ENCODE assay signal across 10 cellular contexts in the genomic region with DNA sequence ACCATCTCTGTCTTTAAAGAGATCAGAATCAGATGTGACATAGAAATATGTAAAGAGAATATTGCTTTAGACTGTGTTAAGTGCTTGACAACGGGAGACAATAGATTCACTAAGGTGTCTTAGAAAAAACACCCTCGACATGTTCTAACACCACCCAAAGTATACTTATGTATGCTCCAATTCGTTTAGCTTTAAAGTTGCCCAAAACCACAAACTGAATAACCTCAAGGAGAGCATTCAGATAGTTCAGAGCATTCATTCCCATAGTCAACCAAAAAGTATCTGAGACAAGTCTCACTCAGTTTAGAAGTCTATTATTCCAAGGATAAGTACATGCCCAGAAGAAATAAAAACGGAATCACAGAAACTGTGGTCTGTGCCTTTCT.
DNase-seq lines count a peak whose midpoint lies in the region; ATAC-seq and TF ChIP-seq lines count a peak whose summit lies in the region.
"Had no signal": no experiment of that assay in that cellular context is flagged by ENCODE, and none has a peak within 500 bp of the region (broad histone marks: within the 10 kb centered on the region; RNA-seq: fewer than 3 reads in every experiment).

No MANE protein-coding gene starts in this region.

- no peak overlapping the region for H3K4me2 ChIP-seq in hepatocyte

- peaks cover 23% of the 10 kb centered on the region for H3K4me1 ChIP-seq in ACC112 (ENCODE audit: control insufficient read depth, insufficient read depth, low read length, unreplicated experiment)
- peaks cover 15% of the 10 kb centered on the region for H3K4me1 ChIP-seq in hepatocyte (ENCODE audit: insufficient read depth)
- no peaks in the 10 kb centered on the region for H3K4me1 ChIP-seq in psoas muscle

- intact Hi-C loops in psoas muscle (cut with DNase I) = no loop called here

- H3K27me3 ChIP-seq in ACC112 (ENCODE audit: insufficient read depth, low read length) (no peaks in the 10 kb centered on the region), hepatocyte (no peaks in the 10 kb centered on the region), psoas muscle (ENCODE audit: insufficient read depth in 3 of 3, low read length in 2 of 3) (no peaks in the 10 kb centered on the region)
- H3K27me3 ChIP-seq: tibial artery had no signal

- H3K27ac ChIP-seq in ACC112 (ENCODE audit: low read depth, low read length) = peak overlapping the region; percentile 81
- peak overlapping the region; percentile 95 for H3K27ac ChIP-seq in SK-N-MC
- peak overlapping the region; percentile 73 for H3K27ac ChIP-seq in hepatocyte
- no peak overlapping the region for H3K27ac ChIP-seq in psoas muscle
- H3K27ac ChIP-seq: tibial artery had no signal

- H3K9me3 ChIP-seq in SK-N-MC (ENCODE audit: low read depth, low read length) = no peaks in the 10 kb centered on the region
- no peaks in the 10 kb centered on the region for H3K9me3 ChIP-seq in hepatocyte (ENCODE audit: low read depth)
- H3K9me3 ChIP-seq in psoas muscle = no peaks in the 10 kb centered on the region
- H3K9me3 ChIP-seq: tibial artery had no signal

- H4K20me1 ChIP-seq in hepatocyte (ENCODE audit: insufficient read depth, poor library complexity, severe bottlenecking) = no peaks in the 10 kb centered on the region

- WGBS in hepatocyte (ENCODE audit: low lambda C conversion rate, missing lambda C conversion rate) = 46% methylated on average over 4 of the region's 4 CpGs
- WGBS in psoas muscle, 3 donors = 54 to 56% (median 55%) methylated on average over 4 of the region's 4 CpGs

- no peaks in the 10 kb centered on the region for H3K9me2 ChIP-seq in hepatocyte (replicated peaks; ENCODE audit: insufficient read depth)

- no peaks in the 10 kb centered on the region for H3K79me2 ChIP-seq in ACC112 (ENCODE audit: control insufficient read depth, insufficient read depth, low read length, unreplicated experiment)
- no peaks in the 10 kb centered on the region for H3K79me2 ChIP-seq in hepatocyte

- H3K4me3 ChIP-seq in ACC112 (ENCODE audit: low read depth, low read length) (peak overlapping the region; percentile 17; the same call in 1 of the 2 replicates), SK-N-MC (peak overlapping the region; percentile 37; the same call in 1 of the 2 replicates), hepatocyte (no peak overlapping the region), psoas muscle (no peak overlapping the region)
- H3K4me3 ChIP-seq: tibial artery had no signal

- peak overlapping the region; percentile 67 for H2AFZ ChIP-seq in ACC112 (ENCODE audit: low read length, unreplicated experiment)
- peak overlapping the region; percentile 44 for H2AFZ ChIP-seq in hepatocyte

- DNase-seq in SK-N-MC (ENCODE audit: low read depth, low spot score) (no peak), hepatocyte (ENCODE audit: low spot score) (no peak), psoas muscle (no peak), NCI-H2029 treated with DMSO at 0.1 percent for 48 hours (lab: John Stamatoyannopoulos, UW) (no peak), DMS153 treated with DMSO at 0.1 percent for 48 hours (lab: John Stamatoyannopoulos, UW; ENCODE audit: unreplicated experiment) (no peak), globus pallidus (ENCODE audit: low spot score) (no peak)
- DNase-seq: NCI-H748 treated with DMSO at 0.1 percent for 48 hours, tibial artery had no signal

- peak overlapping the region; percentile 56 for H3K9ac ChIP-seq in SK-N-MC (ENCODE audit: insufficient read length)

- no peak for TF ChIP-seq CTCF in hepatocyte (IDR thresholded peaks at IDR 0.05; ENCODE audit: poor library complexity)
- no peak for TF ChIP-seq CTCF in psoas muscle (IDR thresholded peaks at IDR 0.05)

- no peaks in the 10 kb centered on the region for H3K36me3 ChIP-seq in ACC112 (ENCODE audit: insufficient read depth, low read length)
- no peaks in the 10 kb centered on the region for H3K36me3 ChIP-seq in SK-N-MC (ENCODE audit: insufficient read depth, low read length)
- H3K36me3 ChIP-seq in hepatocyte (replicated peaks; ENCODE audit: insufficient read depth, low read depth) = no peaks in the 10 kb centered on the region
- H3K36me3 ChIP-seq in psoas muscle (ENCODE audit: insufficient read depth in 1 of 2, low read depth in 1 of 2) = no peaks in the 10 kb centered on the region
- H3K36me3 ChIP-seq: tibial artery had no signal

- ATAC-seq in HG02642 (IDR thresholded peaks at IDR 0.05; ENCODE audit: poor library complexity, unreplicated experiment) (peak; percentile 15), psoas muscle (no peak)

Comparison
In these comparisons a context has a peak if more than half of its experiments do, and no peak if none do; other contexts are left out.
1. H3K4me3 ChIP-seq: peak in ACC112 (single experiment) and SK-N-MC (single experiment); none in hepatocyte (single experiment) and psoas muscle (single experiment).